Comparison of ENCODE assay signal across 1 cellular context in genomic region chr3:53822331-53822741, GRCh38.
TF ChIP-seq lines count a peak whose summit lies in the region.

No MANE protein-coding gene starts in this region.

TF ChIP-seq in HepG2, 621 proteins besides CTCF, POLR2A, EP300 and RAD21:
- TF ChIP-seq MZF1 (CRISPR knock-in tag; IDR thresholded peaks at IDR 0.05; ENCODE audit: borderline replicate concordance): no peak
- no peak for TF ChIP-seq DR1 (CRISPR knock-in tag; IDR thresholded peaks at IDR 0.05)
- TF ChIP-seq PHF20 (CRISPR knock-in tag; IDR thresholded peaks at IDR 0.05): no peak
- TF ChIP-seq ZNF331 (CRISPR knock-in tag; IDR thresholded peaks at IDR 0.05): no peak
- no peak for TF ChIP-seq REL (CRISPR knock-in tag; conservative IDR thresholded peaks at IDR 0.05)
- TF ChIP-seq SIX1 (CRISPR knock-in tag; IDR thresholded peaks at IDR 0.05; ENCODE audit: borderline replicate concordance): no peak
- TF ChIP-seq ZNF850 (CRISPR knock-in tag; conservative IDR thresholded peaks at IDR 0.05): no peak
- TF ChIP-seq CENPT (CRISPR knock-in tag; IDR thresholded peaks at IDR 0.05; ENCODE audit: low read depth): no peak
- TF ChIP-seq DPF2 (CRISPR knock-in tag; IDR thresholded peaks at IDR 0.05; ENCODE audit: borderline replicate concordance, low read depth): no peak
- no peak for TF ChIP-seq BCL6 (CRISPR knock-in tag; IDR thresholded peaks at IDR 0.05)
- TF ChIP-seq AGO2 (optimal IDR thresholded peaks at IDR 0.05; ENCODE audit: low read depth, low read length): peak; percentile 86
- no peak for TF ChIP-seq TSC22D2 (CRISPR knock-in tag; IDR thresholded peaks at IDR 0.05; ENCODE audit: borderline replicate concordance)
- peak; percentile 83 for TF ChIP-seq RBM22 (optimal IDR thresholded peaks at IDR 0.05; ENCODE audit: low read length)
- TF ChIP-seq ZNF44 (CRISPR knock-in tag; IDR thresholded peaks at IDR 0.05): no peak
